ENCODE assay signal across 9 cellular contexts in the genomic region with DNA sequence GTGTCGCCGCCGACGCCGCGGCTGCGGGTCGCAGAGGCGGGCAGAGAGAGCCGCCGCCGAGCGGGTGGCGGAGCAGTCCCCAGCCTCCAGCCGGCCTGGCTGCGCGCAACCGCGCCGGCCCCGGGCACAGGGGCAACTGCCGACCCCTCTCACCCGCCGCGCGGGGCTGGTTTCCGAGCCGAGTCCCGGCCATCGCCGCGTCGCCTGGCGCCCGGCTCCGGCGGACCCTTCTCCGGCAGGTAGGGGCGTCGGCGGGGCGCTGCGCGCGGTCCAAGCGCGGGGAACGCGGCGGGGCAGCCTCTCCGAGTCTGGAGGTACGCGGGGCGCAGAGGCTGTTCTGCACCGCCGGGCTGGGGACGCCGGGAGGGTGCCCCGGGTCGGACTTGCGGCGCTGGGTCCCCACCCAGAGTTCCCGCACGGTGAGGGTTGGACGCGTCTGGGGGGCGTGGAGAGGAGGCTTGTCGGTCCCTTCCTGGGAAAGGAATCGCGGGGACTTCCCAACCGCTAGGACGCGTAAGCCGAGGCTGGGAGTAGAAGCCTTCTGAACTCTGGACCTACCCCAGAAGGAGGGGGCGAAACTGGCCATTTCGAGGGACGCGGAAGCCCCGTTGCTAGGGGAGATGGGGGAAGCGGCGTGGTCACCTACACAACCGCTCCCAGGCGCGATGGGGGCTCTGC.
DNase-seq lines count a peak whose midpoint lies in the region; ATAC-seq and TF ChIP-seq lines count a peak whose summit lies in the region.
"Had no signal": no experiment of that assay in that cellular context is flagged by ENCODE, and none has a peak within 500 bp of the region (broad histone marks: within the 10 kb centered on the region; RNA-seq: fewer than 3 reads in every experiment).

No MANE protein-coding gene starts in this region.

- DNase-seq in H7 (peak; percentile 69), T-helper 17 cell (no peak), esophagus muscularis mucosa (ENCODE audit: extremely low spot score) (no peak), pulmonary artery endothelial cell (ENCODE audit: low read depth, low spot score) (peak; percentile 0), MV-4-11 (lab: John Stamatoyannopoulos, UW) (no peak), NOMO-1 treated with DMSO at 0.1 percent for 48 hours (lab: John Stamatoyannopoulos, UW; ENCODE audit: unreplicated experiment) (no peak), DMS114 treated with DMSO at 0.1 percent for 48 hours (lab: John Stamatoyannopoulos, UW; ENCODE audit: unreplicated experiment) (no peak)

- H3K9me3 ChIP-seq in T-helper 17 cell (ENCODE audit: control insufficient read depth, low read length, poor library complexity, severe bottlenecking) (no peaks in the 10 kb centered on the region), esophagus muscularis mucosa (no peaks in the 10 kb centered on the region)

- H3K27me3 ChIP-seq in H7 (ENCODE audit: control insufficient read depth, insufficient read depth, low read length), result peaks cover 46% of the 10 kb centered on the region
- H3K27me3 ChIP-seq in esophagus muscularis mucosa, result peaks cover 0 to 44% (median 3%) of the 10 kb centered on the region in 4 donors

- peaks cover 0 to 20% (median 6%) of the 10 kb centered on the region in 4 donors for H3K4me1 ChIP-seq in esophagus muscularis mucosa
- H3K4me1 ChIP-seq: parathyroid adenoma had no signal

- peak overlapping the region; percentile 88 for H3K4me3 Mint-ChIP-seq in T-helper 17 cell

- H3K4me3 ChIP-seq in H7 (ENCODE audit: insufficient read depth, low read depth, low read length) (peak overlapping the region; percentile 50), esophagus muscularis mucosa (peak overlapping the region; percentile 35 to 43 (median 40))

- TF ChIP-seq EP300 in esophagus muscularis mucosa (IDR thresholded peaks at IDR 0.05), result no peak

- no peak for TF ChIP-seq CTCF in esophagus muscularis mucosa (IDR thresholded peaks at IDR 0.05)

- H3K4me1 Mint-ChIP-seq in T-helper 17 cell, result peaks cover 16% of the 10 kb centered on the region

- TF ChIP-seq POLR2A in esophagus muscularis mucosa (IDR thresholded peaks at IDR 0.05; ENCODE audit: low read depth), result no peak

- peaks cover 5% of the 10 kb centered on the region for H3K36me3 Mint-ChIP-seq in T-helper 17 cell (ENCODE audit: low read depth)

- H3K27me3 Mint-ChIP-seq in T-helper 17 cell, result peaks cover 37% of the 10 kb centered on the region

- no peak overlapping the region for H3K27ac ChIP-seq in esophagus muscularis mucosa (replicated peaks in 1 of 4)
- H3K27ac ChIP-seq: parathyroid adenoma had no signal

- ATAC-seq in T-helper 17 cell (peak; percentile 60), HG03457 (IDR thresholded peaks at IDR 0.05; ENCODE audit: unreplicated experiment) (no peak)

- WGBS in esophagus muscularis mucosa, result 0% methylated on average over 17 of the region's 84 CpGs

- H3K27ac Mint-ChIP-seq in T-helper 17 cell, result peak overlapping the region; percentile 69

- intact Hi-C loops in esophagus muscularis mucosa (cut with DNase I), result no loop called here

- H3K36me3 ChIP-seq in H7 (replicated peaks; ENCODE audit: control insufficient read depth, insufficient read depth, low read length) (no peaks in the 10 kb centered on the region), esophagus muscularis mucosa (no peaks in the 10 kb centered on the region)

Comparison
In these comparisons a context has a peak if more than half of its experiments do, and no peak if none do; other contexts are left out.
1. DNase-seq: peak in H7 (single experiment) and pulmonary artery endothelial cell (single experiment); none in T-helper 17 cell (0 of 3), esophagus muscularis mucosa (single experiment), MV-4-11 (single experiment), NOMO-1 treated with DMSO at 0.1 percent for 48 hours (single experiment) and DMS114 treated with DMSO at 0.1 percent for 48 hours (single experiment).